Comparison of ENCODE assay signal across 8 cellular contexts in the genomic region with DNA sequence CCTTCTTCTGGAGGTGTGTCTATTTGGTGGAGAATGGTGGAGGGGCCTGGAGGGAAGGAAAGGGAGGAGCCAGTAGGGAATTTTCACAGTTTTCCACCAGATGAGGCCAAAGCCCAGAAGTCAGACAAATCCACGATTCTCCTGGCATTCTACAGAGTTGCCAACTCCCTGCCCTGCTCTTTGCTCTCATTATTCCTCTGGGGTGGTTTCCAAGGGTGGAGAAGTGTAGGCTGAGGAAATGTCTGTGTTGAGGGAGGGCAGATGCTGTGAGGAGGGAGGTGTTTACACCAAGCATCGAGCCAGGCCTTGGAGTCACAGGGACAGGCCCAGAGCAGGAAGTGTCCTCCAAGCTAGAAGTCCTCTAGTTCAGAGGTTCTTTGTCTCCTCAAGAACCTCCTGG.
DNase-seq lines count a peak whose midpoint lies in the region; ATAC-seq and TF ChIP-seq lines count a peak whose summit lies in the region.
"Had no signal": no experiment of that assay in that cellular context is flagged by ENCODE, and none has a peak within 500 bp of the region (broad histone marks: within the 10 kb centered on the region; RNA-seq: fewer than 3 reads in every experiment).

No MANE protein-coding gene starts in this region.

- H3K27me3 ChIP-seq in dorsolateral prefrontal cortex (no peaks in the 10 kb centered on the region), lower lobe of right lung (ENCODE audit: low read depth) (no peaks in the 10 kb centered on the region), suprapubic skin (no peaks in the 10 kb centered on the region)
- H3K27me3 ChIP-seq: cardiac muscle cell had no signal

- no peak overlapping the region for H3K27ac Mint-ChIP-seq in activated T-helper 2 cell treated with anti-CD3 and anti-CD28 coated beads, Interferon-gamma antibody, Interleukin-2, Interleukin-4, amounts not matched to agents 10 μg/mL and 5 μg/mL and 100 μg/mL, durations not matched to agents 14 hours and 24 hours and 36 hours

- 0% methylated on average over 2 of the region's 2 CpGs for WGBS in suprapubic skin

- no peak for TF ChIP-seq EP300 in suprapubic skin (IDR thresholded peaks at IDR 0.05)

- ATAC-seq in lower lobe of right lung: peak; percentile 10 to 26
- ATAC-seq in HG03520 (IDR thresholded peaks at IDR 0.05; ENCODE audit: unreplicated experiment): no peak
- ATAC-seq in HG02938 (IDR thresholded peaks at IDR 0.05; ENCODE audit: unreplicated experiment): no peak

- POLR2A ChIA-PET in OCI-LY7 (lab: Charles Lee): interaction anchor here (1.4 kb wide), 1 partner anchor 102 kb away, joined by 6 read pairs; no protein-coding TSS in a partner anchor

- H3K27ac ChIP-seq in OCI-LY7 (ENCODE audit: low read depth, low read length, poor library complexity, severe bottlenecking) (no peak overlapping the region), dorsolateral prefrontal cortex (peak overlapping the region in 47 of 59 donors; percentile 1 to 82 (median 62)), lower lobe of right lung (peak overlapping the region; percentile 71), suprapubic skin (peak overlapping the region; percentile 73)
- H3K27ac ChIP-seq: cardiac muscle cell had no signal

- H3K9me2 ChIP-seq in OCI-LY7 (ENCODE audit: insufficient read depth, low read length): no peaks in the 10 kb centered on the region

- H3K4me3 Mint-ChIP-seq in activated T-helper 2 cell treated with anti-CD3 and anti-CD28 coated beads, Interferon-gamma antibody, Interleukin-2, Interleukin-4, amounts not matched to agents 10 μg/mL and 5 μg/mL and 100 μg/mL, durations not matched to agents 14 hours and 24 hours and 36 hours (ENCODE audit: low read depth): no peak overlapping the region

- intact Hi-C loops in OCI-LY7 (cut with micrococcal nuclease; ENCODE audit: unreplicated experiment): loop anchor here (2.0 to 10.0 kb wide), 6 partner anchors 118 to 712 kb away; no protein-coding TSS in a partner anchor
- intact Hi-C loops in dorsolateral prefrontal cortex (cut with DNase I): loop anchor here (1.0 to 10.0 kb wide), 11 partner anchors 34 to 542 kb away; partner anchors contain the start of genes PELI1 (in 2 of the 2) and AFTPH (in 1 of the 2)
- intact Hi-C loops in lower lobe of right lung (cut with DNase I): loop anchor here (5.0 to 10.0 kb wide), 2 partner anchors 157 to 285 kb away; no protein-coding TSS in a partner anchor
- intact Hi-C loops in activated T-helper 2 cell treated with anti-CD3 and anti-CD28 coated beads, Interferon-gamma antibody, Interleukin-2, Interleukin-4, amounts not matched to agents 10 μg/mL and 5 μg/mL and 100 μg/mL, durations not matched to agents 14 hours and 24 hours and 36 hours (cut with micrococcal nuclease): loop anchor here (2.0 to 10.0 kb wide), 5 partner anchors 325 to 1027 kb away; partner anchors contain the start of genes SERTAD2 and UGP2

- no peak for DNase-seq in OCI-LY7 (ENCODE audit: low spot score)
- DNase-seq in dorsolateral prefrontal cortex: no peak
- DNase-seq in lower lobe of right lung: peak; percentile 46
- DNase-seq in suprapubic skin (ENCODE audit: low spot score in 2 of 2): peak in 1 of 2 donors; percentile 73
- no peak for DNase-seq in activated T-helper 2 cell treated with anti-CD3 and anti-CD28 coated beads, Interferon-gamma antibody, Interleukin-2, Interleukin-4, amounts not matched to agents 10 μg/mL and 5 μg/mL and 100 μg/mL, durations not matched to agents 14 hours and 24 hours and 36 hours (ENCODE audit: low spot score)

- peaks cover 56% of the 10 kb centered on the region for H3K4me1 Mint-ChIP-seq in activated T-helper 2 cell treated with anti-CD3 and anti-CD28 coated beads, Interferon-gamma antibody, Interleukin-2, Interleukin-4, amounts not matched to agents 10 μg/mL and 5 μg/mL and 100 μg/mL, durations not matched to agents 14 hours and 24 hours and 36 hours (ENCODE audit: low read depth)

- H3K36me3 Mint-ChIP-seq in activated T-helper 2 cell treated with anti-CD3 and anti-CD28 coated beads, Interferon-gamma antibody, Interleukin-2, Interleukin-4, amounts not matched to agents 10 μg/mL and 5 μg/mL and 100 μg/mL, durations not matched to agents 14 hours and 24 hours and 36 hours (ENCODE audit: low read depth): no peaks in the 10 kb centered on the region

- CTCF ChIA-PET in OCI-LY7 (lab: Charles Lee; ENCODE audit: unreplicated experiment): interaction anchor here (1.0 to 1.4 kb wide), 2 partner anchors 18 to 159 kb away, joined by 3 to 5 read pairs; no protein-coding TSS in a partner anchor

- H3K4me1 ChIP-seq in OCI-LY7 (ENCODE audit: insufficient read depth, low read length, poor library complexity, severe bottlenecking) (peaks cover 58% of the 10 kb centered on the region), lower lobe of right lung (peaks cover 48% of the 10 kb centered on the region), suprapubic skin (peaks cover 46% of the 10 kb centered on the region)

- no peaks in the 10 kb centered on the region for H3K36me3 ChIP-seq in OCI-LY7 (ENCODE audit: insufficient read depth, low read length)
- no peaks in the 10 kb centered on the region for H3K36me3 ChIP-seq in lower lobe of right lung
- no peaks in the 10 kb centered on the region for H3K36me3 ChIP-seq in suprapubic skin
- H3K36me3 ChIP-seq: cardiac muscle cell had no signal

- TF ChIP-seq POLR2A in suprapubic skin (IDR thresholded peaks at IDR 0.05): no peak

- H3K27me3 Mint-ChIP-seq in activated T-helper 2 cell treated with anti-CD3 and anti-CD28 coated beads, Interferon-gamma antibody, Interleukin-2, Interleukin-4, amounts not matched to agents 10 μg/mL and 5 μg/mL and 100 μg/mL, durations not matched to agents 14 hours and 24 hours and 36 hours (ENCODE audit: low read depth): peaks cover 7% of the 10 kb centered on the region

- H4K20me1 ChIP-seq in OCI-LY7 (ENCODE audit: insufficient read depth, low read length): no peaks in the 10 kb centered on the region

- H3K79me2 ChIP-seq in OCI-LY7 (ENCODE audit: insufficient read depth, low read depth, low read length): no peaks in the 10 kb centered on the region

- TF ChIP-seq CTCF in OCI-LY7 (conservative IDR thresholded peaks at IDR 0.05; ENCODE audit: low read length): no peak
- TF ChIP-seq CTCF in dorsolateral prefrontal cortex (IDR thresholded peaks at IDR 0.05 in 54 of 56, conservative IDR thresholded peaks at IDR 0.05 in 2 of 56; ENCODE audit: low read depth in 1 of 56, partially characterized antibody in 56 of 56): no peak
- no peak for TF ChIP-seq CTCF in lower lobe of right lung (IDR thresholded peaks at IDR 0.05)
- no peak for TF ChIP-seq CTCF in suprapubic skin (IDR thresholded peaks at IDR 0.05)

- no peaks in the 10 kb centered on the region for H3K9me3 Mint-ChIP-seq in activated T-helper 2 cell treated with anti-CD3 and anti-CD28 coated beads, Interferon-gamma antibody, Interleukin-2, Interleukin-4, amounts not matched to agents 10 μg/mL and 5 μg/mL and 100 μg/mL, durations not matched to agents 14 hours and 24 hours and 36 hours

- H3K4me3 ChIP-seq in OCI-LY7 (ENCODE audit: low read depth, low read length, poor library complexity, severe bottlenecking) (no peak overlapping the region), dorsolateral prefrontal cortex (no peak overlapping the region), lower lobe of right lung (no peak overlapping the region), suprapubic skin (no peak overlapping the region)
- H3K4me3 ChIP-seq: cardiac muscle cell had no signal

- no TSS peak for BruUV-seq in OCI-LY7 (replicated peaks; lab: Mats Ljungman, UMichigan)

- H2AFZ ChIP-seq in OCI-LY7 (ENCODE audit: low read length): peak overlapping the region; percentile 72

- no peak overlapping the region for H3K4me2 ChIP-seq in OCI-LY7 (ENCODE audit: low read length)

- H3K9me3 ChIP-seq in OCI-LY7 (ENCODE audit: low read length): no peaks in the 10 kb centered on the region
- H3K9me3 ChIP-seq in lower lobe of right lung: no peaks in the 10 kb centered on the region
- no peaks in the 10 kb centered on the region for H3K9me3 ChIP-seq in suprapubic skin

Comparison
In these comparisons a context has a peak if more than half of its experiments do, and no peak if none do; other contexts are left out.
1. ATAC-seq: peak in lower lobe of right lung (2 of 2); none in HG03520 (single experiment) and HG02938 (single experiment).